38 cellular contexts compared by ENCODE assay signal in genomic region chr18:50065039-50065438, GRCh38.
"Had no signal": no experiment of that assay in that cellular context is flagged by ENCODE, and none has a peak within 500 bp of the region (broad histone marks: within the 10 kb centered on the region; RNA-seq: fewer than 3 reads in every experiment).

No MANE protein-coding gene starts in this region.

- DNase-seq: activated effector memory CD4-positive, alpha-beta T cell treated with anti-CD3 and anti-CD28 coated beads, Interleukin-2, amount 50 U/mL, for 16 hours; activated effector memory CD4-positive, alpha-beta T cell treated with Interleukin-2 at 50 U/mL for 16 hours; activated gamma-delta T cell; activated gamma-delta T cell treated with Interleukin-2 at 50 U/mL for 16 hours; activated naive CD4-positive, alpha-beta T cell; activated naive CD4-positive, alpha-beta T cell treated with anti-CD3 and anti-CD28 coated beads for 36 hours; activated naive CD4-positive, alpha-beta T cell treated with anti-CD3 and anti-CD28 coated beads, Interleukin-2, amount 10 ng/mL, durations not matched to agents 7 days and 5 days; activated naive CD4-positive, alpha-beta T cell treated with anti-CD3 and anti-CD28 coated beads, Interleukin-2, amount 50 U/mL, for 16 hours; activated naive CD4-positive, alpha-beta T cell treated with Interleukin-2 at 50 U/mL for 16 hours; activated naive CD8-positive, alpha-beta T cell treated with anti-CD3 and anti-CD28 coated beads for 36 hours; activated naive CD8-positive, alpha-beta T cell treated with anti-CD3 and anti-CD28 coated beads, Interleukin-2, amount 10 ng/mL, durations not matched to agents 7 days and 5 days; activated naive CD8-positive, alpha-beta T cell treated with anti-CD3 and anti-CD28 coated beads, Interleukin-2, amount 50 U/mL, for 24 hours; activated T-cell treated with anti-CD3 and anti-CD28 coated beads, Interleukin-2, amount 50 U/mL, for 24 hours; activated T-cell treated with anti-CD3 and anti-CD28 coated beads, Interleukin-2, amount 50 U/mL, for 4 hours; activated T-cell treated with anti-CD3 and anti-CD28 coated beads, Interleukin-2, amount 50 U/mL, for 48 hours; activated T-cell treated with anti-CD3 and anti-CD28 coated beads, Interleukin-2, amount 50 U/mL, for 72 hours; adrenal gland; amniotic stem cell; amygdala; anterior cingulate cortex; aorta; body of pancreas; brain microvascular endothelial cell; caudate nucleus; central memory CD4-positive, alpha-beta T cell; cerebellar nuclear complex had no signal

- H3K4me1 ChIP-seq: adrenal gland, ascending aorta, breast epithelium had no signal

- FAIRE-seq: astrocyte had no signal

- H3K9me3 ChIP-seq: adrenal gland, ascending aorta, body of pancreas, breast epithelium had no signal

- H3K4me3 Mint-ChIP-seq: activated naive CD4-positive, alpha-beta T cell treated with anti-CD3 and anti-CD28 coated beads for 36 hours; activated naive CD4-positive, alpha-beta T cell treated with anti-CD3 and anti-CD28 coated beads, Interleukin-2, amount 10 ng/mL, durations not matched to agents 7 days and 5 days; activated naive CD4-positive, alpha-beta T cell treated with anti-CD3 and anti-CD28 coated beads, Interleukin-2, amount 50 U/mL, for 24 hours; activated naive CD8-positive, alpha-beta T cell; activated naive CD8-positive, alpha-beta T cell treated with anti-CD3 and anti-CD28 coated beads for 36 hours; activated naive CD8-positive, alpha-beta T cell treated with anti-CD3 and anti-CD28 coated beads, Interleukin-2, amount 10 ng/mL, durations not matched to agents 7 days and 5 days; activated naive CD8-positive, alpha-beta T cell treated with anti-CD3 and anti-CD28 coated beads, Interleukin-2, amount 50 U/mL, for 24 hours; activated T-cell treated with anti-CD3 and anti-CD28 coated beads, Interleukin-2, amount 50 U/mL, for 24 hours; activated T-cell treated with anti-CD3 and anti-CD28 coated beads, Interleukin-2, amount 50 U/mL, for 4 hours; activated T-cell treated with anti-CD3 and anti-CD28 coated beads, Interleukin-2, amount 50 U/mL, for 72 hours; activated T-helper 1 cell treated with anti-CD3 and anti-CD28 coated beads, Interleukin-12 subunit alpha, Interleukin-12 subunit beta, Interleukin-2, Interleukin-4 antibody, amounts not matched to agents 30 ng/mL and 10 ng/mL and 1 ng/mL, durations not matched to agents 14 hours and 24 hours and 36 hours; activated T-helper 17 cell treated with anti-CD3 and anti-CD28 coated beads, Interleukin-2, amount 50 U/mL, for 72 hours; brain; central memory CD8-positive, alpha-beta T cell had no signal

- ATAC-seq: activated naive CD4-positive, alpha-beta T cell treated with anti-CD3 and anti-CD28 coated beads, Interleukin-2, amount 50 U/mL, for 72 hours; activated naive CD8-positive, alpha-beta T cell treated with anti-CD3 and anti-CD28 coated beads, Interleukin-2, amount 50 U/mL, for 24 hours; activated T-cell treated with anti-CD3 and anti-CD28 coated beads, Interleukin-2, amount 50 U/mL, for 4 hours; activated T-cell treated with anti-CD3 and anti-CD28 coated beads, Interleukin-2, amount 50 U/mL, for 72 hours; activated T-helper 17 cell treated with anti-CD3 and anti-CD28 coated beads, Interleukin-2, amount 50 U/mL, for 72 hours; body of pancreas had no signal

- H3K4me3 ChIP-seq: adrenal gland, ascending aorta, body of pancreas, breast epithelium, cardiac muscle cell had no signal

- H3K4me1 Mint-ChIP-seq: activated naive CD4-positive, alpha-beta T cell treated with anti-CD3 and anti-CD28 coated beads, Interleukin-2, amount 10 ng/mL, durations not matched to agents 7 days and 5 days; activated naive CD4-positive, alpha-beta T cell treated with anti-CD3 and anti-CD28 coated beads, Interleukin-2, amount 50 U/mL, for 24 hours; activated naive CD8-positive, alpha-beta T cell treated with anti-CD3 and anti-CD28 coated beads for 36 hours; activated naive CD8-positive, alpha-beta T cell treated with anti-CD3 and anti-CD28 coated beads, Interleukin-2, amount 10 ng/mL, durations not matched to agents 7 days and 5 days; activated naive CD8-positive, alpha-beta T cell treated with anti-CD3 and anti-CD28 coated beads, Interleukin-2, amount 50 U/mL, for 24 hours; activated T-helper 17 cell treated with anti-CD3 and anti-CD28 coated beads, Interleukin-2, amount 50 U/mL, for 72 hours; brain; central memory CD8-positive, alpha-beta T cell had no signal

- H3K27ac ChIP-seq: adrenal gland, ascending aorta, body of pancreas, brain microvascular endothelial cell, breast epithelium, cardiac muscle cell had no signal

- H3K27me3 ChIP-seq: adrenal gland, ascending aorta, body of pancreas, brain microvascular endothelial cell, breast epithelium, cardiac muscle cell had no signal

- H3K36me3 Mint-ChIP-seq: activated naive CD4-positive, alpha-beta T cell treated with anti-CD3 and anti-CD28 coated beads, Interleukin-2, amount 10 ng/mL, durations not matched to agents 7 days and 5 days; activated naive CD4-positive, alpha-beta T cell treated with anti-CD3 and anti-CD28 coated beads, Interleukin-2, amount 50 U/mL, for 24 hours; activated naive CD4-positive, alpha-beta T cell treated with anti-CD3 and anti-CD28 coated beads, Interleukin-2, amount 50 U/mL, for 72 hours; activated naive CD8-positive, alpha-beta T cell; activated naive CD8-positive, alpha-beta T cell treated with anti-CD3 and anti-CD28 coated beads for 36 hours; activated naive CD8-positive, alpha-beta T cell treated with anti-CD3 and anti-CD28 coated beads, Interleukin-2, amount 10 ng/mL, durations not matched to agents 7 days and 5 days; brain had no signal

- H3K36me3 ChIP-seq: adrenal gland, ascending aorta, brain microvascular endothelial cell, breast epithelium, cardiac muscle cell had no signal

- H3K27ac Mint-ChIP-seq: activated naive CD4-positive, alpha-beta T cell treated with anti-CD3 and anti-CD28 coated beads for 36 hours; activated naive CD4-positive, alpha-beta T cell treated with anti-CD3 and anti-CD28 coated beads, Interleukin-2, amount 10 ng/mL, durations not matched to agents 7 days and 5 days; activated naive CD4-positive, alpha-beta T cell treated with anti-CD3 and anti-CD28 coated beads, Interleukin-2, amount 50 U/mL, for 24 hours; activated naive CD4-positive, alpha-beta T cell treated with anti-CD3 and anti-CD28 coated beads, Interleukin-2, amount 50 U/mL, for 72 hours; activated naive CD8-positive, alpha-beta T cell; activated naive CD8-positive, alpha-beta T cell treated with anti-CD3 and anti-CD28 coated beads for 36 hours; activated naive CD8-positive, alpha-beta T cell treated with anti-CD3 and anti-CD28 coated beads, Interleukin-2, amount 10 ng/mL, durations not matched to agents 7 days and 5 days; activated naive CD8-positive, alpha-beta T cell treated with anti-CD3 and anti-CD28 coated beads, Interleukin-2, amount 50 U/mL, for 24 hours; activated T-cell treated with anti-CD3 and anti-CD28 coated beads, Interleukin-2, amount 50 U/mL, for 24 hours; activated T-cell treated with anti-CD3 and anti-CD28 coated beads, Interleukin-2, amount 50 U/mL, for 72 hours; activated T-helper 1 cell treated with anti-CD3 and anti-CD28 coated beads, Interleukin-12 subunit alpha, Interleukin-12 subunit beta, Interleukin-2, Interleukin-4 antibody, amounts not matched to agents 30 ng/mL and 10 ng/mL and 1 ng/mL, durations not matched to agents 14 hours and 24 hours and 36 hours; activated T-helper 17 cell treated with anti-CD3 and anti-CD28 coated beads, Interleukin-2, amount 50 U/mL, for 72 hours; activated T-helper 2 cell treated with anti-CD3 and anti-CD28 coated beads, Interferon-gamma antibody, Interleukin-2, Interleukin-4, amounts not matched to agents 10 μg/mL and 5 μg/mL and 100 μg/mL, durations not matched to agents 14 hours and 24 hours and 36 hours; brain had no signal
